ENCODE assay signal across 15 cellular contexts in the genomic region with DNA sequence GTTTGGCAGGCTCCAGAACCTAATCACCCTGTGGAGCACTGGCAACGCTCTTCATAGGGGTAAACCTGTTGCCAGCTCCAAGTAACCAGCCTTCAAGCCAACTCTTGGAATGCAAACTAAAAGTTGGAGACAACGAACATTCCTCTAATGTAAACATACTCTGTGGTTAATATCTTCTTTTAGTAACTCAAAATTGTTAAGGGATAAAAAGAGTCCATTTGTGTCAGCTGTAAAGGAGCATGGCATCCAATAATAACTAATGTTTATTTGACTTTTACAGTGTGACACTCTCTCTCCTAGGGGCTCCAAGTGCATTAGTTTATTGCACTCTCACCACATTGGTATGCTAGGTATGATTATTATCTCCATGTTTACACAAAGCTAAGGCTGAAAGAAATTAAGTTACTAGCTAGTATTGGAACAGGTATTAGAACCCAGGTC. TPM values are rescaled to one million over a fixed set of nuclear protein-coding genes. Genes with fewer than 3 reads are reported as not detected.
DNase-seq lines count a peak whose midpoint lies in the region; ATAC-seq and TF ChIP-seq lines count a peak whose summit lies in the region.
"Had no signal": no experiment of that assay in that cellular context is flagged by ENCODE, and none has a peak within 500 bp of the region (broad histone marks: within the 10 kb centered on the region; RNA-seq: fewer than 3 reads in every experiment).

No MANE protein-coding gene starts in this region.

- H3K4me1 ChIP-seq in IMR-90 (ENCODE audit: control insufficient read depth, insufficient read depth, low read length), result peaks cover 12% of the 10 kb centered on the region

- H3K79me1 ChIP-seq in IMR-90 (ENCODE audit: low read depth in 1 of 2, low read length in 2 of 2), result no peaks in the 10 kb centered on the region

- H3K36me3 ChIP-seq in IMR-90 (ENCODE audit: control insufficient read depth, insufficient read depth, low read length), result no peaks in the 10 kb centered on the region
- H3K36me3 ChIP-seq: BLaER1 had no signal

- WGBS in IMR-90 (ENCODE audit: extremely low coverage in 2 of 2, insufficient read length in 1 of 2), 2 experiments, result no CpG with 5 or more reads among the region's 2 CpGs

- no peak overlapping the region for H3K23ac ChIP-seq in IMR-90 (ENCODE audit: low read depth, low read length)

- no peak overlapping the region for H2AFZ ChIP-seq in IMR-90 (replicated peaks; ENCODE audit: low read length, poor library complexity)

- no peak for TF ChIP-seq CTCF in IMR-90 (conservative IDR thresholded peaks at IDR 0.05; ENCODE audit: low read depth, low read length)
- no peak for TF ChIP-seq CTCF in astrocyte of the spinal cord (IDR thresholded peaks at IDR 0.05; ENCODE audit: low read depth, low read length)

- POLR2A ChIA-PET in IMR-90 (lab: Charles Lee; ENCODE audit: unreplicated experiment), result no interaction called here

- no peak overlapping the region; the same call in 1 of the 2 replicates for H2BK120ac ChIP-seq in IMR-90 (ENCODE audit: low read depth, low read length)

- no peak for TF ChIP-seq POLR2A in IMR-90 (IDR thresholded peaks at IDR 0.05; ENCODE audit: low read depth, low read length)

- H3K4me2 ChIP-seq in IMR-90 (ENCODE audit: low read depth, low read length), result peak overlapping the region; percentile 34
- H3K4me2 ChIP-seq: BLaER1 had no signal

- H2BK5ac ChIP-seq in IMR-90 (ENCODE audit: low read depth, low read length, poor library complexity, severe bottlenecking), result no peak overlapping the region

- ATAC-seq in IMR-90 (ENCODE audit: low read depth) (peak; percentile 38), HG03432 (IDR thresholded peaks at IDR 0.05; ENCODE audit: unreplicated experiment) (no peak)
- ATAC-seq: psoas muscle; stimulated activated naive B cell treated with anti-CD40 and anti-IgM and Interleukin-4, amounts not matched to agents 10 μg/mL and 1 μg/mL and 100 μg/mL, for 72 hours had no signal

- no peak overlapping the region for H3K56ac ChIP-seq in IMR-90 (ENCODE audit: extremely low read depth, insufficient read depth, low read length)

- no peak overlapping the region for H4K5ac ChIP-seq in IMR-90 (ENCODE audit: low read depth, low read length)

- dilution Hi-C loops in IMR-90 (cut with HindIII; ENCODE audit: low sequenced_read_pairs, unreplicated experiment), result no loop called here

- TF ChIP-seq RAD21 in IMR-90 (IDR thresholded peaks at IDR 0.05; ENCODE audit: low read length), result no peak

- no peak overlapping the region for H3K9ac ChIP-seq in IMR-90 (ENCODE audit: low read depth, low read length)
- H3K9ac ChIP-seq: BLaER1 had no signal

- H3K9me1 ChIP-seq in IMR-90 (ENCODE audit: insufficient read depth, low read length), result peaks cover 14% of the 10 kb centered on the region

- H3K4ac ChIP-seq in IMR-90 (ENCODE audit: low read depth, low read length), result no peak overlapping the region

- no peak overlapping the region; a peak in 1 of 4 replicates for H4K8ac ChIP-seq in IMR-90 (ENCODE audit: low read depth in 2 of 2, low read length in 2 of 2)

- H3K27me3 ChIP-seq in IMR-90 (ENCODE audit: control insufficient read depth, insufficient read depth, low read length), result no peaks in the 10 kb centered on the region

- H3K14ac ChIP-seq in IMR-90 (replicated peaks; ENCODE audit: low read depth, low read length), result no peak overlapping the region

- H3K4me3 ChIP-seq in IMR-90 (ENCODE audit: insufficient read depth, low read depth, low read length), result no peak overlapping the region
- H3K4me3 ChIP-seq in astrocyte of the spinal cord (ENCODE audit: low read depth, low read length), result no peak overlapping the region
- H3K4me3 ChIP-seq: BLaER1, psoas muscle had no signal

- no peaks in the 10 kb centered on the region for H3K9me3 ChIP-seq in IMR-90 (ENCODE audit: control insufficient read depth, insufficient read depth, low read length)
- H3K9me3 ChIP-seq: BLaER1, psoas muscle had no signal

- no peak overlapping the region for H2AK9ac ChIP-seq in IMR-90 (replicated peaks; ENCODE audit: low read depth, low read length, poor library complexity)

- in situ Hi-C loops in IMR-90 (cut with MboI; ENCODE audit: low sequenced_read_pairs), result no loop called here
- in situ Hi-C loops in astrocyte of the spinal cord (cut with HindIII; ENCODE audit: low sequenced_read_pairs), result no loop called here

- H2BK15ac ChIP-seq in IMR-90 (ENCODE audit: low read depth, low read length), result peak overlapping the region; percentile 25; the same call in 1 of the 3 replicates

- 0 out of 2 replicates have a peak overlapping the region, but pooled peaks have one; percentile 11 for H3K27ac ChIP-seq in IMR-90 (ENCODE audit: insufficient read depth, low read length)
- H3K27ac ChIP-seq: BLaER1, psoas muscle had no signal

- no peaks in the 10 kb centered on the region for H4K20me1 ChIP-seq in IMR-90 (ENCODE audit: insufficient read depth, low read length)

- H2BK20ac ChIP-seq in IMR-90 (ENCODE audit: low read depth, low read length), result peak overlapping the region; percentile 47

- H2AK5ac ChIP-seq in IMR-90 (ENCODE audit: low read depth, low read length), result no peak overlapping the region

- no peak overlapping the region for H3K18ac ChIP-seq in IMR-90 (ENCODE audit: low read depth, low read length)

- peak; percentile 61 for DNase-seq in Daoy (ENCODE audit: low read depth)
- DNase-seq in IMR-90, result peak; percentile 54
- peak; percentile 44 for DNase-seq in astrocyte of the spinal cord (ENCODE audit: low read depth, low spot score)
- DNase-seq in kidney glomerular epithelial cell (lab: John Stamatoyannopoulos, UW), result peak; percentile 81
- no peak for DNase-seq in GOT3 (lab: John Stamatoyannopoulos, UW)
- DNase-seq in stimulated activated CD8-positive, alpha-beta memory T cell treated with anti-CD3 and anti-CD28 coated beads, Interleukin-4, amount 100 ng/mL, for 48 hours, result no peak
- no peak for DNase-seq in NCI-H128 (lab: John Stamatoyannopoulos, UW; ENCODE audit: unreplicated experiment)
- DNase-seq: activated CD4-positive, alpha-beta memory T cell treated with anti-CD3 and anti-CD28 coated beads, Interleukin-2, amount 10 ng/mL, durations not matched to agents 7 days and 5 days; cerebellar nuclear complex; GF-D8; psoas muscle; stimulated activated CD4-positive, alpha-beta T cell treated with anti-CD3 and anti-CD28 coated beads, Interleukin-2, amount 100 ng/mL, for 48 hours; stimulated activated naive B cell treated with anti-CD40 and anti-IgM and Interleukin-4, amounts not matched to agents 10 μg/mL and 1 μg/mL and 100 μg/mL, for 72 hours had no signal

- H4K91ac ChIP-seq in IMR-90 (ENCODE audit: insufficient read depth, low read depth, low read length), result no peak overlapping the region

- intact Hi-C loops in IMR-90 (cut with micrococcal nuclease), result no loop called here

- no TSS peak for BruUV-seq in IMR-90 (replicated peaks; lab: Mats Ljungman, UMichigan)

- CTCF ChIA-PET in IMR-90 (lab: Yijun Ruan, JAX), result no interaction called here

TF ChIP-seq in IMR-90, 13 proteins besides CTCF, POLR2A, EP300 and RAD21:
- TF ChIP-seq RFX5 (IDR thresholded peaks at IDR 0.05; ENCODE audit: low read depth, low read length) (no peak), MXI1 (IDR thresholded peaks at IDR 0.05; ENCODE audit: borderline replicate concordance, low read depth, low read length) (no peak), NFE2L2 (IDR thresholded peaks at IDR 0.05; ENCODE audit: low read depth, low read length) (no peak), RCOR1 (IDR thresholded peaks at IDR 0.05; ENCODE audit: insufficient replicate concordance, low read length) (no peak), CHD1 (IDR thresholded peaks at IDR 0.05; ENCODE audit: low read depth, low read length) (no peak), CEBPB (IDR thresholded peaks at IDR 0.05; ENCODE audit: low read depth, low read length) (no peak), SMC3 (IDR thresholded peaks at IDR 0.05; ENCODE audit: low read depth, low read length) (no peak)
- TF ChIP-seq, protein P1, sequence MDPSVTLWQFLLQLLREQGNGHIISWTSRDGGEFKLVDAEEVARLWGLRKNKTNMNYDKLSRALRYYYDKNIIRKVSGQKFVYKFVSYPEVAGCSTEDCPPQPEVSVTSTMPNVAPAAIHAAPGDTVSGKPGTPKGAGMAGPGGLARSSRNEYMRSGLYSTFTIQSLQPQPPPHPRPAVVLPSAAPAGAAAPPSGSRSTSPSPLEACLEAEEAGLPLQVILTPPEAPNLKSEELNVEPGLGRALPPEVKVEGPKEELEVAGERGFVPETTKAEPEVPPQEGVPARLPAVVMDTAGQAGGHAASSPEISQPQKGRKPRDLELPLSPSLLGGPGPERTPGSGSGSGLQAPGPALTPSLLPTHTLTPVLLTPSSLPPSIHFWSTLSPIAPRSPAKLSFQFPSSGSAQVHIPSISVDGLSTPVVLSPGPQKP (IDR thresholded peaks at IDR 0.05; ENCODE audit: borderline replicate concordance, low read depth, low read length), result no peak

RNA-seq across cellular contexts. Expression of a gene that starts 31.0 kb away (rescaled TPM):
- 14.9 and 16.2 TPM in 2 replicates for total RNA-seq in Daoy (2014; rRNA removed; shearing (Covaris generic))
- 49.5 and 58.6 TPM in 2 replicates for total RNA-seq in IMR-90 (2012; rRNA removed)
- 18.4 and 18.6 TPM in 2 replicates for polyA plus RNA-seq in IMR-90 (2012; rRNA removed)
- 7.3 and 11.0 TPM in 2 replicates for polyA plus RNA-seq in IMR-90 (2012; cell fraction: cytosol; rRNA removed)
- 12.2 and 20.9 TPM in 2 replicates for polyA plus RNA-seq in IMR-90 (2012; cell fraction: nucleus; rRNA removed; ENCODE audit: low replicate concordance)

Comparison
In these comparisons a context has a peak if more than half of its experiments do, and no peak if none do; other contexts are left out.
1. DNase-seq: peak in Daoy (single experiment), IMR-90 (single experiment), astrocyte of the spinal cord (single experiment) and kidney glomerular epithelial cell (single experiment); none in GOT3 (single experiment), stimulated activated CD8-positive, alpha-beta memory T cell treated with anti-CD3 and anti-CD28 coated beads, Interleukin-4, amount 100 ng/mL, for 48 hours (single experiment) and NCI-H128 (single experiment).